Comparison of ENCODE assay signal across 8 cellular contexts in genomic region chr18:48813833-48814489, GRCh38.
DNase-seq lines count a peak whose midpoint lies in the region; ATAC-seq, FAIRE-seq and TF ChIP-seq lines count a peak whose summit lies in the region.

No MANE protein-coding gene starts in this region.

- intact Hi-C loops in CD4-positive, alpha-beta T cell (cut with DNase I, micrococcal nuclease): loop anchor here in 1 of 2 experiments (2.0 kb wide), 1 partner anchor 21 kb away; no protein-coding TSS in a partner anchor
- intact Hi-C loops in mucosa of descending colon (cut with DNase I, micrococcal nuclease): no loop called here
- intact Hi-C loops in prostate gland (cut with DNase I): no loop called here

- H3K36me3 ChIP-seq in SJSA1: peaks cover 77% of the 10 kb centered on the region
- no peaks in the 10 kb centered on the region for H3K36me3 ChIP-seq in astrocyte (ENCODE audit: insufficient read depth, low read length)
- no peaks in the 10 kb centered on the region for H3K36me3 ChIP-seq in mucosa of descending colon (ENCODE audit: low read depth)
- H3K36me3 ChIP-seq in prostate gland: no peaks in the 10 kb centered on the region

- WGBS in prostate gland: 65% methylated on average over 5 of the region's 5 CpGs

- no peaks in the 10 kb centered on the region for H3K79me2 ChIP-seq in astrocyte (ENCODE audit: insufficient read depth, low read length)

- peaks cover 45% of the 10 kb centered on the region for H3K4me1 ChIP-seq in SJSA1 (replicated peaks)
- peaks cover 7% of the 10 kb centered on the region for H3K4me1 ChIP-seq in astrocyte (ENCODE audit: insufficient read depth, low read length)
- H3K4me1 ChIP-seq in mucosa of descending colon (ENCODE audit: low read depth): peaks cover 4% of the 10 kb centered on the region
- H3K4me1 ChIP-seq in prostate gland (replicated peaks): no peaks in the 10 kb centered on the region

- H3K9ac ChIP-seq in astrocyte (ENCODE audit: low read length): no peak overlapping the region

- no peak for TF ChIP-seq CTCF in CD4-positive, alpha-beta T cell (IDR thresholded peaks at IDR 0.05)
- TF ChIP-seq CTCF in astrocyte (IDR thresholded peaks at IDR 0.05; ENCODE audit: insufficient read depth, low read depth, low read length) (no peak), mucosa of descending colon (IDR thresholded peaks at IDR 0.05) (no peak), prostate gland (IDR thresholded peaks at IDR 0.05) (no peak)

- H3K36me3 Mint-ChIP-seq in CD4-positive, alpha-beta T cell (ENCODE audit: low read depth): no peaks in the 10 kb centered on the region
- peaks cover 32% of the 10 kb centered on the region for H3K36me3 Mint-ChIP-seq in astrocyte (ENCODE audit: low read depth, unreplicated experiment)

- no peak overlapping the region for H3K4me3 ChIP-seq in SJSA1
- no peak overlapping the region for H3K4me3 ChIP-seq in astrocyte (ENCODE audit: insufficient read depth, low read depth, low read length)
- H3K4me3 ChIP-seq in mucosa of descending colon: no peak overlapping the region
- H3K4me3 ChIP-seq in prostate gland: no peak overlapping the region

- peaks cover 6% of the 10 kb centered on the region for H4K20me1 ChIP-seq in astrocyte (ENCODE audit: insufficient read depth, low read length)

- no peaks in the 10 kb centered on the region for H3K9me3 ChIP-seq in CD4-positive, alpha-beta T cell (ENCODE audit: control insufficient read depth, low read length)
- H3K9me3 ChIP-seq in SJSA1 (replicated peaks): no peaks in the 10 kb centered on the region
- no peaks in the 10 kb centered on the region for H3K9me3 ChIP-seq in astrocyte (ENCODE audit: insufficient read depth, low read depth, low read length)
- no peaks in the 10 kb centered on the region for H3K9me3 ChIP-seq in mucosa of descending colon
- H3K9me3 ChIP-seq in prostate gland: no peaks in the 10 kb centered on the region

- peak overlapping the region; percentile 5 for H3K4me3 Mint-ChIP-seq in CD4-positive, alpha-beta T cell
- no peak overlapping the region for H3K4me3 Mint-ChIP-seq in astrocyte (ENCODE audit: unreplicated experiment)

- FAIRE-seq in astrocyte (lab: Jason Lieb, UNC): no peak

- peak in 8 of 10 experiments; percentile 34 to 64 (median 40) for DNase-seq in CD4-positive, alpha-beta T cell
- DNase-seq in SJSA1 (ENCODE audit: low read depth in 1 of 2, low spot score in 2 of 2) (peak in 1 of 2 experiments; percentile 30), astrocyte (ENCODE audit: low read depth) (no peak), mucosa of descending colon (peak in 1 of 3 donors; percentile 76), prostate gland (ENCODE audit: low spot score) (no peak), germinal center (ENCODE audit: low spot score) (no peak), HCEC 1CT (no peak)

- no peaks in the 10 kb centered on the region for H3K9me3 Mint-ChIP-seq in CD4-positive, alpha-beta T cell
- no peaks in the 10 kb centered on the region for H3K9me3 Mint-ChIP-seq in astrocyte (ENCODE audit: unreplicated experiment)

- H3K27me3 Mint-ChIP-seq in CD4-positive, alpha-beta T cell: no peaks in the 10 kb centered on the region
- no peaks in the 10 kb centered on the region for H3K27me3 Mint-ChIP-seq in astrocyte (ENCODE audit: low read depth, unreplicated experiment)

- CTCF ChIA-PET in CD4-positive, alpha-beta T cell (lab: Charles Lee): interaction anchor here (0.7 to 2.1 kb wide), 4 partner anchors 19 to 137 kb away, joined by 3 to 5 read pairs (median 4); no protein-coding TSS in a partner anchor

- H3K27ac ChIP-seq in CD4-positive, alpha-beta T cell (ENCODE audit: low read depth, low read length): peak overlapping the region; percentile 47
- H3K27ac ChIP-seq in SJSA1: peak overlapping the region; percentile 19; the same call in 1 of the 2 replicates
- H3K27ac ChIP-seq in astrocyte (ENCODE audit: low read depth, low read length): no peak overlapping the region
- no peak overlapping the region for H3K27ac ChIP-seq in prostate gland

- no peaks in the 10 kb centered on the region for H3K27me3 ChIP-seq in CD4-positive, alpha-beta T cell (ENCODE audit: control insufficient read depth, insufficient read depth, low read length)
- no peaks in the 10 kb centered on the region for H3K27me3 ChIP-seq in SJSA1 (replicated peaks)
- H3K27me3 ChIP-seq in astrocyte (ENCODE audit: insufficient read depth, low read length): no peaks in the 10 kb centered on the region
- no peaks in the 10 kb centered on the region for H3K27me3 ChIP-seq in prostate gland (replicated peaks; ENCODE audit: insufficient read depth)

- no peak for TF ChIP-seq POLR2A in prostate gland (IDR thresholded peaks at IDR 0.05)

- peak overlapping the region; percentile 86 for H3K27ac Mint-ChIP-seq in CD4-positive, alpha-beta T cell
- peak overlapping the region; percentile 13 for H3K27ac Mint-ChIP-seq in astrocyte (ENCODE audit: unreplicated experiment)

- no peak overlapping the region for H3K4me2 ChIP-seq in astrocyte (ENCODE audit: low read length)

- peak; percentile 78 for ATAC-seq in CD4-positive, alpha-beta T cell (ENCODE audit: poor library complexity)
- ATAC-seq in mucosa of descending colon: peak; percentile 86
- no peak for ATAC-seq in HG03108 (IDR thresholded peaks at IDR 0.05; ENCODE audit: unreplicated experiment)

- POLR2A ChIA-PET in CD4-positive, alpha-beta T cell (lab: Charles Lee): interaction anchor here (0.7 to 3.1 kb wide), 6 partner anchors 12 to 141 kb away, joined by 3 to 24 read pairs (median 4); no protein-coding TSS in a partner anchor

- peaks cover 42% of the 10 kb centered on the region for H3K4me1 Mint-ChIP-seq in CD4-positive, alpha-beta T cell (ENCODE audit: low read depth)
- H3K4me1 Mint-ChIP-seq in astrocyte (ENCODE audit: low read depth, unreplicated experiment): peaks cover 24% of the 10 kb centered on the region

- no peak overlapping the region for H2AFZ ChIP-seq in astrocyte (ENCODE audit: low read depth, low read length)

Comparison
In these comparisons a context has a peak if more than half of its experiments do, and no peak if none do; other contexts are left out.
1. DNase-seq: peak in CD4-positive, alpha-beta T cell (8 of 10); none in astrocyte (single experiment), prostate gland (single experiment), germinal center (single experiment) and HCEC 1CT (single experiment).
2. H3K27ac ChIP-seq: peak in CD4-positive, alpha-beta T cell (single experiment) and SJSA1 (single experiment); none in astrocyte (single experiment) and prostate gland (0 of 2).